In genomic region chr17:66691644-66692500, GRCh38 we compare ENCODE assay signal across 8 cellular contexts.
DNase-seq lines count a peak whose midpoint lies in the region; ATAC-seq and TF ChIP-seq lines count a peak whose summit lies in the region.

No MANE protein-coding gene starts in this region.

- BruUV-seq in A673 (replicated peaks; lab: Mats Ljungman, UMichigan), result no TSS peak

- CTCF ChIA-PET in activated CD8-positive, alpha-beta T cell treated with anti-CD3 and anti-CD28 coated beads, Interleukin-2, amount 10 ng/mL, durations not matched to agents 7 days and 5 days (lab: Charles Lee), result no interaction called here
- CTCF ChIA-PET in A673 (lab: Charles Lee), result no interaction called here

- DNase-seq in stimulated activated naive CD8-positive, alpha-beta T cell treated with anti-CD3 and anti-CD28 coated beads, Interleukin-15, Interleukin-2, amounts not matched to agents 100 U/mL and 50 U/mL, for 24 hours, result no peak
- no peak for DNase-seq in activated CD8-positive, alpha-beta T cell treated with anti-CD3 and anti-CD28 coated beads, Interleukin-2, amount 10 ng/mL, durations not matched to agents 7 days and 5 days
- DNase-seq in vagina (ENCODE audit: extremely low spot score in 2 of 2) (peak; percentile 58 to 61), A673 (ENCODE audit: low spot score) (no peak)

- H3K4me1 ChIP-seq in vagina, result no peaks in the 10 kb centered on the region
- no peaks in the 10 kb centered on the region for H3K4me1 ChIP-seq in A673 (ENCODE audit: insufficient read depth, low read length, poor library complexity, severe bottlenecking)

- no peak overlapping the region for H3K4me3 Mint-ChIP-seq in stimulated activated naive CD8-positive, alpha-beta T cell treated with anti-CD3 and anti-CD28 coated beads, Interleukin-15, Interleukin-2, amounts not matched to agents 100 ng/mL and 50 ng/mL, for 24 hours
- no peak overlapping the region for H3K4me3 Mint-ChIP-seq in activated CD8-positive, alpha-beta T cell treated with anti-CD3 and anti-CD28 coated beads, Interleukin-2, amount 10 ng/mL, durations not matched to agents 7 days and 5 days

- no peaks in the 10 kb centered on the region for H3K36me3 ChIP-seq in vagina
- no peaks in the 10 kb centered on the region for H3K36me3 ChIP-seq in A673 (ENCODE audit: insufficient read depth, low read length, poor library complexity, severe bottlenecking)

- H3K4me3 ChIP-seq in vagina, result no peak overlapping the region
- no peak overlapping the region for H3K4me3 ChIP-seq in A673 (ENCODE audit: low read depth, low read length, poor library complexity, severe bottlenecking)

- no peaks in the 10 kb centered on the region for H3K27me3 Mint-ChIP-seq in stimulated activated naive CD8-positive, alpha-beta T cell treated with anti-CD3 and anti-CD28 coated beads, Interleukin-15, Interleukin-2, amounts not matched to agents 100 ng/mL and 50 ng/mL, for 24 hours
- no peaks in the 10 kb centered on the region for H3K27me3 Mint-ChIP-seq in activated CD8-positive, alpha-beta T cell treated with anti-CD3 and anti-CD28 coated beads, Interleukin-2, amount 10 ng/mL, durations not matched to agents 7 days and 5 days (ENCODE audit: low read depth)

- peaks cover 89% of the 10 kb centered on the region for H3K36me3 Mint-ChIP-seq in stimulated activated naive CD8-positive, alpha-beta T cell treated with anti-CD3 and anti-CD28 coated beads, Interleukin-15, Interleukin-2, amounts not matched to agents 100 ng/mL and 50 ng/mL, for 24 hours (ENCODE audit: low read depth)
- peaks cover 83% of the 10 kb centered on the region for H3K36me3 Mint-ChIP-seq in activated CD8-positive, alpha-beta T cell treated with anti-CD3 and anti-CD28 coated beads, Interleukin-2, amount 10 ng/mL, durations not matched to agents 7 days and 5 days (ENCODE audit: low read depth)

- no peak for ATAC-seq in stimulated activated naive CD8-positive, alpha-beta T cell treated with anti-CD3 and anti-CD28 coated beads, Interleukin-15, Interleukin-2, amounts not matched to agents 100 U/mL and 50 U/mL, for 24 hours
- ATAC-seq in activated CD8-positive, alpha-beta T cell treated with anti-CD3 and anti-CD28 coated beads, Interleukin-2, amount 10 ng/mL, durations not matched to agents 7 days and 5 days, result no peak
- ATAC-seq in HG02759 (IDR thresholded peaks at IDR 0.05; ENCODE audit: unreplicated experiment) (no peak), GM21786 (IDR thresholded peaks at IDR 0.05; ENCODE audit: unreplicated experiment) (no peak)

- peaks cover 5% of the 10 kb centered on the region for H3K4me1 Mint-ChIP-seq in stimulated activated naive CD8-positive, alpha-beta T cell treated with anti-CD3 and anti-CD28 coated beads, Interleukin-15, Interleukin-2, amounts not matched to agents 100 ng/mL and 50 ng/mL, for 24 hours (ENCODE audit: low read depth)
- peaks cover 14% of the 10 kb centered on the region for H3K4me1 Mint-ChIP-seq in activated CD8-positive, alpha-beta T cell treated with anti-CD3 and anti-CD28 coated beads, Interleukin-2, amount 10 ng/mL, durations not matched to agents 7 days and 5 days (ENCODE audit: low read depth)

- intact Hi-C loops in vagina (cut with DNase I), result no loop called here
- intact Hi-C loops in A673 (cut with micrococcal nuclease; ENCODE audit: unreplicated experiment), result no loop called here

- POLR2A ChIA-PET in activated CD8-positive, alpha-beta T cell treated with anti-CD3 and anti-CD28 coated beads, Interleukin-2, amount 10 ng/mL, durations not matched to agents 7 days and 5 days (lab: Charles Lee), result no interaction called here
- POLR2A ChIA-PET in A673 (lab: Charles Lee; ENCODE audit: low non-redundant PET), result no interaction called here

- TF ChIP-seq POLR2A in vagina (IDR thresholded peaks at IDR 0.05), result no peak

- H3K27me3 ChIP-seq in layer of hippocampus (ENCODE audit: control insufficient read depth, insufficient read depth, low read length) (no peaks in the 10 kb centered on the region), vagina (no peaks in the 10 kb centered on the region), A673 (replicated peaks; ENCODE audit: insufficient read depth, low read depth, low read length, poor library complexity) (no peaks in the 10 kb centered on the region)

- no peak for TF ChIP-seq CTCF in vagina (IDR thresholded peaks at IDR 0.05)
- TF ChIP-seq CTCF in A673 (conservative IDR thresholded peaks at IDR 0.05; ENCODE audit: low read depth, low read length), result no peak

- H3K9me3 Mint-ChIP-seq in stimulated activated naive CD8-positive, alpha-beta T cell treated with anti-CD3 and anti-CD28 coated beads, Interleukin-15, Interleukin-2, amounts not matched to agents 100 ng/mL and 50 ng/mL, for 24 hours, result peaks cover 1% of the 10 kb centered on the region
- H3K9me3 Mint-ChIP-seq in activated CD8-positive, alpha-beta T cell treated with anti-CD3 and anti-CD28 coated beads, Interleukin-2, amount 10 ng/mL, durations not matched to agents 7 days and 5 days (ENCODE audit: insufficient read depth), result no peaks in the 10 kb centered on the region

- peak overlapping the region; percentile 71 for H3K27ac Mint-ChIP-seq in stimulated activated naive CD8-positive, alpha-beta T cell treated with anti-CD3 and anti-CD28 coated beads, Interleukin-15, Interleukin-2, amounts not matched to agents 100 ng/mL and 50 ng/mL, for 24 hours
- H3K27ac Mint-ChIP-seq in activated CD8-positive, alpha-beta T cell treated with anti-CD3 and anti-CD28 coated beads, Interleukin-2, amount 10 ng/mL, durations not matched to agents 7 days and 5 days, result peak overlapping the region; percentile 74

- H3K9me3 ChIP-seq in vagina (no peaks in the 10 kb centered on the region), A673 (ENCODE audit: low read depth, low read length, poor library complexity, severe bottlenecking) (no peaks in the 10 kb centered on the region)

- H3K27ac ChIP-seq in layer of hippocampus (ENCODE audit: low read depth, low read length), result peak overlapping the region; percentile 24
- H3K27ac ChIP-seq in vagina, result no peak overlapping the region
- H3K27ac ChIP-seq in A673 (ENCODE audit: low read depth, low read length, poor library complexity, severe bottlenecking), result no peak overlapping the region

Comparison
In these comparisons a context has a peak if more than half of its experiments do, and no peak if none do; other contexts are left out.
1. DNase-seq: peak in vagina (2 of 2); none in stimulated activated naive CD8-positive, alpha-beta T cell treated with anti-CD3 and anti-CD28 coated beads, Interleukin-15, Interleukin-2, amounts not matched to agents 100 U/mL and 50 U/mL, for 24 hours (single experiment), activated CD8-positive, alpha-beta T cell treated with anti-CD3 and anti-CD28 coated beads, Interleukin-2, amount 10 ng/mL, durations not matched to agents 7 days and 5 days (single experiment) and A673 (single experiment).